In the genomic region with DNA sequence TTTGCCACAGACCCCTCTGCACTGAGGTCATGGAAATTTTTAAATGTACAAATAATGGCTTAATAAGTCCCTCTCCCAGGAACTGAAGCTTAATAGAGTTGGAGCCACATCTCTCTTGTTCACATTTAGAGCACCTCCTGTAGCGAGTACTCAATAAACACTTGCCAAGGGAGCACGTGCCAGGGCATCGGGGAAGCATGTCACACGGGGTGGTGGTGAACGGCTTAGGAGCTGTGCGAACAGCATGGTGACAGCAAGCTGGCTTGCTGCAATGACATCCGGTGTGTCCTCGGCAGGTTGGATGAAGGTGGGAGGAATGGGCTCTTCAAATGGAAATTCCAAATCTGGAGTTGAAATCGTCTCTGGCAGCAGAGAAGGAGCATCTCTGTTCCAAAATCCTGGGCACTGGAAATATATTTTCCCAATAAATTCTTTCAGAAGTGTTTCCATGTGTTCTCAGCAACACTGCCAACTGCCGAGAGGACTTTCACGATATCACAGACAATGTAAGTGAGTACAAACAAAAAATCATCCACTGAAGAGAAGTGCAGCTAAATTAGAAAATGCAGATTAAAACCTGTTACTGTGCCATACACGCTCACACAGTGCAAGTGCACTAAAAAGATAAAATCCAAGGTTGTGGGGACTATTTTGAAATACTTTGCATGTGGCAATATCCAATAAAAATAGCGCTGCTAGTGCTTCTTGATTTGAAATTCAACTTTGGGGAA, we compare ENCODE assay signal across 23 cellular contexts.
"Had no signal": no experiment of that assay in that cellular context is flagged by ENCODE, and none has a peak within 500 bp of the region (broad histone marks: within the 10 kb centered on the region; RNA-seq: fewer than 3 reads in every experiment).

No MANE protein-coding gene starts in this region.

- H3K9me3 ChIP-seq: gastroesophageal sphincter, neutrophil, suprapubic skin, tibial artery, upper lobe of right lung had no signal

- H3K4me2 ChIP-seq: smooth muscle cell had no signal

- H3K4me1 ChIP-seq: suprapubic skin, tibial artery, upper lobe of right lung had no signal

- H3K36me3 ChIP-seq: gastroesophageal sphincter, neutrophil, suprapubic skin, tibial artery, upper lobe of right lung had no signal

- DNase-seq: activated CD4-positive, alpha-beta T cell treated with anti-CD3 and anti-CD28 coated beads for 4 hours; activated CD4-positive, alpha-beta T cell treated with anti-CD3 and anti-CD28 coated beads, Interleukin-2, amount 50 U/mL, for 4 hours; activated effector memory CD4-positive, alpha-beta T cell treated with Interleukin-2 at 50 U/mL for 16 hours; activated naive CD4-positive, alpha-beta T cell treated with Interleukin-2 at 50 U/mL for 16 hours; effector memory CD4-positive, alpha-beta T cell; naive B cell; nephron progenitor cell; stimulated activated CD4-positive, alpha-beta T cell treated with anti-CD3 and anti-CD28 coated beads, Interleukin-1b, Interleukin-23, amount 100 ng/mL, for 48 hours; stimulated activated CD4-positive, alpha-beta T cell treated with anti-CD3 and anti-CD28 coated beads, Interleukin-4, amount 100 ng/mL, for 4 hours; stimulated activated CD8-positive, alpha-beta memory T cell treated with anti-CD3 and anti-CD28 coated beads, Interleukin-4, amount 100 ng/mL, for 48 hours; stimulated activated naive CD8-positive, alpha-beta T cell treated with anti-CD3 and anti-CD28 coated beads, Interleukin-15, amount 100 ng/mL, for 72 hours; tibial artery; upper lobe of right lung had no signal

- H3K4me3 ChIP-seq: coronary artery, dorsolateral prefrontal cortex, gastroesophageal sphincter, smooth muscle cell, suprapubic skin, tibial artery, upper lobe of right lung had no signal

- FAIRE-seq: islet of Langerhans, TTC549 had no signal

- H3K27ac ChIP-seq: coronary artery, dorsolateral prefrontal cortex, gastroesophageal sphincter, neutrophil, suprapubic skin, tibial artery, upper lobe of right lung, VCaP had no signal

- ATAC-seq: gastroesophageal sphincter; stimulated activated memory B cell treated with anti-CD40 and anti-IgM and Interleukin-4, amounts not matched to agents 10 μg/mL and 1 μg/mL and 100 μg/mL, for 72 hours; stimulated activated naive CD8-positive, alpha-beta T cell treated with anti-CD3 and anti-CD28 coated beads, Interleukin-15, amount 100 ng/mL, for 72 hours; upper lobe of right lung had no signal

- H3K27me3 ChIP-seq: suprapubic skin, tibial artery had no signal
